ENCODE assay signal across 8 cellular contexts in genomic region chr11:74634537-74634936, GRCh38. TPM values are rescaled to one million over a fixed set of nuclear protein-coding genes. Genes with fewer than 3 reads are reported as not detected.
DNase-seq lines count a peak whose midpoint lies in the region; ATAC-seq and TF ChIP-seq lines count a peak whose summit lies in the region.

No MANE protein-coding gene starts in this region.

- H3K36me3 ChIP-seq in upper lobe of right lung: peaks cover 28% of the 10 kb centered on the region

- ATAC-seq in SK-N-SH treated with all-trans-retinoic acid at 6 μM for 48 hours (peak; percentile 87), left ventricle myocardium superior (peak; percentile 83), upper lobe of right lung (peak; percentile 75)

- no peak overlapping the region for H3K27ac ChIP-seq in upper lobe of right lung

- intact Hi-C loops in left ventricle myocardium superior (cut with micrococcal nuclease) (loop anchor here (10.0 kb wide), 1 partner anchor 90 kb away; no protein-coding TSS in a partner anchor), upper lobe of right lung (cut with DNase I) (no loop called here)

- no peaks in the 10 kb centered on the region for H3K9me3 ChIP-seq in upper lobe of right lung

- H3K27me3 ChIP-seq in upper lobe of right lung: no peaks in the 10 kb centered on the region

- no peak overlapping the region for H3K4me3 ChIP-seq in upper lobe of right lung

- DNase-seq in NCI-H2107 treated with DMSO at 0.1 percent for 48 hours (lab: John Stamatoyannopoulos, UW; ENCODE audit: unreplicated experiment): peak; percentile 16
- no peak for DNase-seq in NCI-H2107 (lab: John Stamatoyannopoulos, UW)
- no peak for DNase-seq in left ventricle myocardium superior
- DNase-seq in upper lobe of right lung: no peak
- no peak for DNase-seq in NCI-H187 (lab: John Stamatoyannopoulos, UW)
- no peak for DNase-seq in GF-D8 (lab: John Stamatoyannopoulos, UW)
- DNase-seq in activated naive CD4-positive, alpha-beta T cell (lab: John Stamatoyannopoulos, UW): no peak

- H3K4me1 ChIP-seq in upper lobe of right lung: no peaks in the 10 kb centered on the region

- peak; percentile 21 for TF ChIP-seq CTCF in upper lobe of right lung (IDR thresholded peaks at IDR 0.05)

TF ChIP-seq in SK-N-SH treated with all-trans-retinoic acid at 6 μM for 48 hours, 23 proteins besides CTCF, POLR2A, EP300 and RAD21:
- TF ChIP-seq PATZ1 (CRISPR knock-in tag; IDR thresholded peaks at IDR 0.05; ENCODE audit: borderline replicate concordance) (no peak), POU6F1 (CRISPR knock-in tag; IDR thresholded peaks at IDR 0.05; ENCODE audit: borderline replicate concordance, low read depth) (no peak), ZC3H10 (CRISPR knock-in tag; IDR thresholded peaks at IDR 0.05) (no peak), ZNF8 (CRISPR knock-in tag; IDR thresholded peaks at IDR 0.05) (no peak), ZFP3 (CRISPR knock-in tag; IDR thresholded peaks at IDR 0.05) (no peak), PPARA (CRISPR knock-in tag; IDR thresholded peaks at IDR 0.05; ENCODE audit: borderline replicate concordance) (no peak), ESRRG (CRISPR knock-in tag; IDR thresholded peaks at IDR 0.05) (no peak), CSRNP3 (CRISPR knock-in tag; IDR thresholded peaks at IDR 0.05) (no peak), RARB (CRISPR knock-in tag; IDR thresholded peaks at IDR 0.05) (no peak)

RNA-seq across cellular contexts. Expression of gene POLD3, which starts 42.2 kb away (rescaled TPM):
- total RNA-seq in left ventricle myocardium superior: 8.9 TPM
- total RNA-seq in upper lobe of right lung: 16.7 TPM
